ENCODE assay signal across 1 cellular context in the genomic region with DNA sequence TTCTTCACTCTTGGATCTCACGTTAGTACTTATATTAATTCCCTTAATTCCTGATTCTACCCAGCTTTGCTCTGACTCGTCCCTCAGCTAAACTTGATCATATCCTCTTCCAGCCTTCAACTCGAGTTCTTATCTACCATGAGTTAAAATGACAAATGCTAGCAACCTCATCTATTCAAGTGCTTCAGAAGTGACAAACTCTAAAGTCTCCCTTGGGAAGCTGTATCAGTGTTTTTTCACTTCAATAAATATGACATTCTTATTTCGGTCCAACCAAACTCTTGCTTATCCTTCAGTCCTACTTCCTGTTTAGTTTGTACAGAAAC.
TF ChIP-seq lines count a peak whose summit lies in the region.

No MANE protein-coding gene starts in this region.

TF ChIP-seq in IMR-90, 13 proteins besides CTCF, POLR2A, EP300 and RAD21 (continued from another document):
- TF ChIP-seq, protein P1, sequence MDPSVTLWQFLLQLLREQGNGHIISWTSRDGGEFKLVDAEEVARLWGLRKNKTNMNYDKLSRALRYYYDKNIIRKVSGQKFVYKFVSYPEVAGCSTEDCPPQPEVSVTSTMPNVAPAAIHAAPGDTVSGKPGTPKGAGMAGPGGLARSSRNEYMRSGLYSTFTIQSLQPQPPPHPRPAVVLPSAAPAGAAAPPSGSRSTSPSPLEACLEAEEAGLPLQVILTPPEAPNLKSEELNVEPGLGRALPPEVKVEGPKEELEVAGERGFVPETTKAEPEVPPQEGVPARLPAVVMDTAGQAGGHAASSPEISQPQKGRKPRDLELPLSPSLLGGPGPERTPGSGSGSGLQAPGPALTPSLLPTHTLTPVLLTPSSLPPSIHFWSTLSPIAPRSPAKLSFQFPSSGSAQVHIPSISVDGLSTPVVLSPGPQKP (IDR thresholded peaks at IDR 0.05; ENCODE audit: borderline replicate concordance, low read depth, low read length): no peak
- TF ChIP-seq CHD1 (IDR thresholded peaks at IDR 0.05; ENCODE audit: low read depth, low read length) (no peak), MAFK (IDR thresholded peaks at IDR 0.05; ENCODE audit: low read depth, low read length) (no peak), RFX5 (IDR thresholded peaks at IDR 0.05; ENCODE audit: low read depth, low read length) (no peak), NFE2L2 (IDR thresholded peaks at IDR 0.05; ENCODE audit: low read depth, low read length) (no peak), FOS (IDR thresholded peaks at IDR 0.05; ENCODE audit: low read depth, low read length) (no peak), SMC3 (IDR thresholded peaks at IDR 0.05; ENCODE audit: low read depth, low read length) (no peak), RCOR1 (IDR thresholded peaks at IDR 0.05; ENCODE audit: insufficient replicate concordance, low read length) (no peak)
